In the genomic region with DNA sequence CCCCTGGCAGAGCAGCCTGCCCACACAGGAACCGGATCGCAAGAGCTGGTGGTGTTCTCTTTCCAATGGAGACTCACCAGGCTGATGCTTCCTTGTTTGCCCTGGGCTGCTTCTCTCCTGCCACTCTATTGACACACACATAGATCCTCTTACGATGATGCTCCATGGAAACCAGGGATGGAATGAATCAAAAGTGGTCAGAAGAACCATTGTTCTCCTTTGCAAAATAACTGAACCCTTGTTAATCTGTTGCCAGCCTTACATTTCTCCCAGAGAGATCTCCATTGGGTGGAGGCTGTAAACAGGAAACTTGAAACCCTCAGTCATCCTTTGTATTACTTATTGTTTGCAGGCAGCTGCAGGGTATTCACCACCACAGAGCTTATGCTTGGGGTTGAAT, we compare ENCODE assay signal across 10 cellular contexts. TPM values are rescaled to one million over a fixed set of nuclear protein-coding genes. Genes with fewer than 3 reads are reported as not detected.
A peak's percentile ranks its signal among the peaks of the same experiment; 100 is the strongest.
DNase-seq lines count a peak whose midpoint lies in the region; ATAC-seq lines count a peak whose summit lies in the region.
"Had no signal": no experiment of that assay in that cellular context is flagged by ENCODE, and none has a peak within 500 bp of the region (broad histone marks: within the 10 kb centered on the region; RNA-seq: fewer than 3 reads in every experiment).

No MANE protein-coding gene starts in this region.

- H3K27me3 Mint-ChIP-seq in T-helper 2 cell treated with Interferon-gamma antibody and Interleukin-4, amounts not matched to agents 5 μg/mL and 100 μg/mL, for 36 hours (ENCODE audit: low read depth), result peaks cover 2% of the 10 kb centered on the region
- H3K27me3 Mint-ChIP-seq in effector memory CD8-positive, alpha-beta T cell, result peaks cover 18 to 33% of the 10 kb centered on the region in 2 donors

- no peaks in the 10 kb centered on the region for H3K9me3 ChIP-seq in skeletal muscle satellite cell (replicated peaks; ENCODE audit: low read length)

- no peak for ATAC-seq in effector memory CD8-positive, alpha-beta T cell (replicated peaks)

- no peaks in the 10 kb centered on the region for H3K4me1 Mint-ChIP-seq in T-helper 2 cell treated with Interferon-gamma antibody and Interleukin-4, amounts not matched to agents 5 μg/mL and 100 μg/mL, for 36 hours (ENCODE audit: low read depth)
- no peaks in the 10 kb centered on the region for H3K4me1 Mint-ChIP-seq in effector memory CD8-positive, alpha-beta T cell (ENCODE audit: low read depth in 2 of 2)

- DNase-seq in NCI-H1105 treated with DMSO at 0.1 percent for 48 hours (lab: John Stamatoyannopoulos, UW) (peak; percentile 36), NCI-H748 (lab: John Stamatoyannopoulos, UW; ENCODE audit: unreplicated experiment) (peak; percentile 99), fibroblast of gingiva (ENCODE audit: low read depth) (peak; percentile 58), hepatic stellate cell (ENCODE audit: low spot score) (no peak)
- no peak for DNase-seq in T-helper 2 cell treated with Interferon-gamma antibody and Interleukin-4, amounts not matched to agents 5 μg/mL and 100 μg/mL, for 36 hours (ENCODE audit: low spot score)
- DNase-seq in effector memory CD8-positive, alpha-beta T cell, result no peak
- DNase-seq: activated gamma-delta T cell treated with Interleukin-2 at 50 U/mL for 16 hours, KG1, kidney had no signal

- H3K9me3 Mint-ChIP-seq in T-helper 2 cell treated with Interferon-gamma antibody and Interleukin-4, amounts not matched to agents 5 μg/mL and 100 μg/mL, for 36 hours, result no peaks in the 10 kb centered on the region
- no peaks in the 10 kb centered on the region for H3K9me3 Mint-ChIP-seq in effector memory CD8-positive, alpha-beta T cell

- peaks cover 12% of the 10 kb centered on the region for H3K4me1 ChIP-seq in skeletal muscle satellite cell (ENCODE audit: control insufficient read depth, insufficient read depth, low read length)

- no peaks in the 10 kb centered on the region for H3K36me3 Mint-ChIP-seq in T-helper 2 cell treated with Interferon-gamma antibody and Interleukin-4, amounts not matched to agents 5 μg/mL and 100 μg/mL, for 36 hours (ENCODE audit: low read depth)
- no peaks in the 10 kb centered on the region for H3K36me3 Mint-ChIP-seq in effector memory CD8-positive, alpha-beta T cell (ENCODE audit: insufficient read depth)

- no peak overlapping the region for H3K27ac Mint-ChIP-seq in T-helper 2 cell treated with Interferon-gamma antibody and Interleukin-4, amounts not matched to agents 5 μg/mL and 100 μg/mL, for 36 hours
- H3K27ac Mint-ChIP-seq in effector memory CD8-positive, alpha-beta T cell, result no peak overlapping the region

- no peak overlapping the region for H3K4me3 ChIP-seq in skeletal muscle satellite cell (ENCODE audit: low read length)

- H3K4me3 Mint-ChIP-seq in T-helper 2 cell treated with Interferon-gamma antibody and Interleukin-4, amounts not matched to agents 5 μg/mL and 100 μg/mL, for 36 hours, result no peak overlapping the region
- H3K4me3 Mint-ChIP-seq in effector memory CD8-positive, alpha-beta T cell, result no peak overlapping the region

- no peak overlapping the region for H3K9ac ChIP-seq in skeletal muscle satellite cell (ENCODE audit: low read depth, low read length)

- no peaks in the 10 kb centered on the region for H3K36me3 ChIP-seq in skeletal muscle satellite cell (ENCODE audit: insufficient read depth, low read length)

- peak overlapping the region; percentile 45 for H3K4me2 ChIP-seq in skeletal muscle satellite cell (ENCODE audit: low read length)

- no peaks in the 10 kb centered on the region for H3K27me3 ChIP-seq in skeletal muscle satellite cell (ENCODE audit: control insufficient read depth, insufficient read depth, low read length)

RNA-seq across cellular contexts. Expression of a gene that starts 24.6 kb away (rescaled TPM):
- 9.9 and 12.2 TPM in 2 replicates for total RNA-seq in skeletal muscle satellite cell (2012; rRNA removed)

Comparison
In these comparisons a context has a peak if more than half of its experiments do, and no peak if none do; other contexts are left out.
1. DNase-seq: peak in NCI-H1105 treated with DMSO at 0.1 percent for 48 hours (single experiment), NCI-H748 (single experiment) and fibroblast of gingiva (single experiment); none in T-helper 2 cell treated with Interferon-gamma antibody and Interleukin-4, amounts not matched to agents 5 μg/mL and 100 μg/mL, for 36 hours (single experiment), hepatic stellate cell (single experiment) and effector memory CD8-positive, alpha-beta T cell (0 of 3).